ENCODE assay signal across 1 cellular context in the genomic region with DNA sequence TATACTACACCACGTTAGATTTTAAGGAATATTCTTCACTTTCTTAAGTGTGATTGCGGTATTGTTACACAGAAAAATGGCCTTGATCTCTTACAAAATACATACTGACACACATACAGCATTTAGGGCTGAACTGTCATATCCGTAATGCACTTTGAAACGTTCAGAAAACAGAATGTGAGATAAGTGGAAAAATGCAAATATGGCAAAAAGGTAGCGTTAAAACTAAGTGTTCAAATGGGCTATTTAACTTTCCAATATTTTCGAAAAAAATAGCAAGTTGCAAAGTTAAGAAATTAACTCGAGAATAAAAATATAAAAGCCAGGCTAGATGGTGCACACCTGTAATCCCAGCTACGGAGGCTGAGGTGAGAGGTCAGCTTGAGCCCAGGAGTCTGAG.
TF ChIP-seq lines count a peak whose summit lies in the region.

No MANE protein-coding gene starts in this region.

TF ChIP-seq in K562, 482 proteins besides CTCF, POLR2A, EP300 and RAD21 (continued from another document):
- no peak for TF ChIP-seq SP1 (CRISPR knock-in tag; IDR thresholded peaks at IDR 0.05)
- no peak for TF ChIP-seq ARNT (IDR thresholded peaks at IDR 0.05)
- TF ChIP-seq, protein P1, sequence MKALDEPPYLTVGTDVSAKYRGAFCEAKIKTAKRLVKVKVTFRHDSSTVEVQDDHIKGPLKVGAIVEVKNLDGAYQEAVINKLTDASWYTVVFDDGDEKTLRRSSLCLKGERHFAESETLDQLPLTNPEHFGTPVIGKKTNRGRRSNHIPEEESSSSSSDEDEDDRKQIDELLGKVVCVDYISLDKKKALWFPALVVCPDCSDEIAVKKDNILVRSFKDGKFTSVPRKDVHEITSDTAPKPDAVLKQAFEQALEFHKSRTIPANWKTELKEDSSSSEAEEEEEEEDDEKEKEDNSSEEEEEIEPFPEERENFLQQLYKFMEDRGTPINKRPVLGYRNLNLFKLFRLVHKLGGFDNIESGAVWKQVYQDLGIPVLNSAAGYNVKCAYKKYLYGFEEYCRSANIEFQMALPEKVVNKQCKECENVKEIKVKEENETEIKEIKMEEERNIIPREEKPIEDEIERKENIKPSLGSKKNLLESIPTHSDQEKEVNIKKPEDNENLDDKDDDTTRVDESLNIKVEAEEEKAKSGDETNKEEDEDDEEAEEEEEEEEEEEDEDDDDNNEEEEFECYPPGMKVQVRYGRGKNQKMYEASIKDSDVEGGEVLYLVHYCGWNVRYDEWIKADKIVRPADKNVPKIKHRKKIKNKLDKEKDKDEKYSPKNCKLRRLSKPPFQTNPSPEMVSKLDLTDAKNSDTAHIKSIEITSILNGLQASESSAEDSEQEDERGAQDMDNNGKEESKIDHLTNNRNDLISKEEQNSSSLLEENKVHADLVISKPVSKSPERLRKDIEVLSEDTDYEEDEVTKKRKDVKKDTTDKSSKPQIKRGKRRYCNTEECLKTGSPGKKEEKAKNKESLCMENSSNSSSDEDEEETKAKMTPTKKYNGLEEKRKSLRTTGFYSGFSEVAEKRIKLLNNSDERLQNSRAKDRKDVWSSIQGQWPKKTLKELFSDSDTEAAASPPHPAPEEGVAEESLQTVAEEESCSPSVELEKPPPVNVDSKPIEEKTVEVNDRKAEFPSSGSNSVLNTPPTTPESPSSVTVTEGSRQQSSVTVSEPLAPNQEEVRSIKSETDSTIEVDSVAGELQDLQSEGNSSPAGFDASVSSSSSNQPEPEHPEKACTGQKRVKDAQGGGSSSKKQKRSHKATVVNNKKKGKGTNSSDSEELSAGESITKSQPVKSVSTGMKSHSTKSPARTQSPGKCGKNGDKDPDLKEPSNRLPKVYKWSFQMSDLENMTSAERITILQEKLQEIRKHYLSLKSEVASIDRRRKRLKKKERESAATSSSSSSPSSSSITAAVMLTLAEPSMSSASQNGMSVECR (CRISPR knock-in tag; IDR thresholded peaks at IDR 0.05) = no peak
- TF ChIP-seq, protein P2, sequence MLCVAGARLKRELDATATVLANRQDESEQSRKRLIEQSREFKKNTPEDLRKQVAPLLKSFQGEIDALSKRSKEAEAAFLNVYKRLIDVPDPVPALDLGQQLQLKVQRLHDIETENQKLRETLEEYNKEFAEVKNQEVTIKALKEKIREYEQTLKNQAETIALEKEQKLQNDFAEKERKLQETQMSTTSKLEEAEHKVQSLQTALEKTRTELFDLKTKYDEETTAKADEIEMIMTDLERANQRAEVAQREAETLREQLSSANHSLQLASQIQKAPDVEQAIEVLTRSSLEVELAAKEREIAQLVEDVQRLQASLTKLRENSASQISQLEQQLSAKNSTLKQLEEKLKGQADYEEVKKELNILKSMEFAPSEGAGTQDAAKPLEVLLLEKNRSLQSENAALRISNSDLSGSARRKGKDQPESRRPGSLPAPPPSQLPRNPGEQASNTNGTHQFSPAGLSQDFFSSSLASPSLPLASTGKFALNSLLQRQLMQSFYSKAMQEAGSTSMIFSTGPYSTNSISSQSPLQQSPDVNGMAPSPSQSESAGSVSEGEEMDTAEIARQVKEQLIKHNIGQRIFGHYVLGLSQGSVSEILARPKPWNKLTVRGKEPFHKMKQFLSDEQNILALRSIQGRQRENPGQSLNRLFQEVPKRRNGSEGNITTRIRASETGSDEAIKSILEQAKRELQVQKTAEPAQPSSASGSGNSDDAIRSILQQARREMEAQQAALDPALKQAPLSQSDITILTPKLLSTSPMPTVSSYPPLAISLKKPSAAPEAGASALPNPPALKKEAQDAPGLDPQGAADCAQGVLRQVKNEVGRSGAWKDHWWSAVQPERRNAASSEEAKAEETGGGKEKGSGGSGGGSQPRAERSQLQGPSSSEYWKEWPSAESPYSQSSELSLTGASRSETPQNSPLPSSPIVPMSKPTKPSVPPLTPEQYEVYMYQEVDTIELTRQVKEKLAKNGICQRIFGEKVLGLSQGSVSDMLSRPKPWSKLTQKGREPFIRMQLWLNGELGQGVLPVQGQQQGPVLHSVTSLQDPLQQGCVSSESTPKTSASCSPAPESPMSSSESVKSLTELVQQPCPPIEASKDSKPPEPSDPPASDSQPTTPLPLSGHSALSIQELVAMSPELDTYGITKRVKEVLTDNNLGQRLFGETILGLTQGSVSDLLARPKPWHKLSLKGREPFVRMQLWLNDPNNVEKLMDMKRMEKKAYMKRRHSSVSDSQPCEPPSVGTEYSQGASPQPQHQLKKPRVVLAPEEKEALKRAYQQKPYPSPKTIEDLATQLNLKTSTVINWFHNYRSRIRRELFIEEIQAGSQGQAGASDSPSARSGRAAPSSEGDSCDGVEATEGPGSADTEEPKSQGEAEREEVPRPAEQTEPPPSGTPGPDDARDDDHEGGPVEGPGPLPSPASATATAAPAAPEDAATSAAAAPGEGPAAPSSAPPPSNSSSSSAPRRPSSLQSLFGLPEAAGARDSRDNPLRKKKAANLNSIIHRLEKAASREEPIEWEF (CRISPR knock-in tag; IDR thresholded peaks at IDR 0.05) = no peak
- TF ChIP-seq JUNB (CRISPR knock-in tag; conservative IDR thresholded peaks at IDR 0.05) = no peak
- TF ChIP-seq, protein P3, sequence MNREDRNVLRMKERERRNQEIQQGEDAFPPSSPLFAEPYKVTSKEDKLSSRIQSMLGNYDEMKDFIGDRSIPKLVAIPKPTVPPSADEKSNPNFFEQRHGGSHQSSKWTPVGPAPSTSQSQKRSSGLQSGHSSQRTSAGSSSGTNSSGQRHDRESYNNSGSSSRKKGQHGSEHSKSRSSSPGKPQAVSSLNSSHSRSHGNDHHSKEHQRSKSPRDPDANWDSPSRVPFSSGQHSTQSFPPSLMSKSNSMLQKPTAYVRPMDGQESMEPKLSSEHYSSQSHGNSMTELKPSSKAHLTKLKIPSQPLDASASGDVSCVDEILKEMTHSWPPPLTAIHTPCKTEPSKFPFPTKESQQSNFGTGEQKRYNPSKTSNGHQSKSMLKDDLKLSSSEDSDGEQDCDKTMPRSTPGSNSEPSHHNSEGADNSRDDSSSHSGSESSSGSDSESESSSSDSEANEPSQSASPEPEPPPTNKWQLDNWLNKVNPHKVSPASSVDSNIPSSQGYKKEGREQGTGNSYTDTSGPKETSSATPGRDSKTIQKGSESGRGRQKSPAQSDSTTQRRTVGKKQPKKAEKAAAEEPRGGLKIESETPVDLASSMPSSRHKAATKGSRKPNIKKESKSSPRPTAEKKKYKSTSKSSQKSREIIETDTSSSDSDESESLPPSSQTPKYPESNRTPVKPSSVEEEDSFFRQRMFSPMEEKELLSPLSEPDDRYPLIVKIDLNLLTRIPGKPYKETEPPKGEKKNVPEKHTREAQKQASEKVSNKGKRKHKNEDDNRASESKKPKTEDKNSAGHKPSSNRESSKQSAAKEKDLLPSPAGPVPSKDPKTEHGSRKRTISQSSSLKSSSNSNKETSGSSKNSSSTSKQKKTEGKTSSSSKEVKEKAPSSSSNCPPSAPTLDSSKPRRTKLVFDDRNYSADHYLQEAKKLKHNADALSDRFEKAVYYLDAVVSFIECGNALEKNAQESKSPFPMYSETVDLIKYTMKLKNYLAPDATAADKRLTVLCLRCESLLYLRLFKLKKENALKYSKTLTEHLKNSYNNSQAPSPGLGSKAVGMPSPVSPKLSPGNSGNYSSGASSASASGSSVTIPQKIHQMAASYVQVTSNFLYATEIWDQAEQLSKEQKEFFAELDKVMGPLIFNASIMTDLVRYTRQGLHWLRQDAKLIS (CRISPR knock-in tag; IDR thresholded peaks at IDR 0.05) = no peak
- TF ChIP-seq ZNF316 (IDR thresholded peaks at IDR 0.05) = peak; percentile 74
- TF ChIP-seq CHD4 (IDR thresholded peaks at IDR 0.05; ENCODE audit: insufficient read depth, insufficient replicate concordance, low read depth, low read length, poor library complexity, severe bottlenecking) = no peak
- TF ChIP-seq MCM2 (IDR thresholded peaks at IDR 0.05; ENCODE audit: low read depth) = no peak
- TF ChIP-seq, protein P4, sequence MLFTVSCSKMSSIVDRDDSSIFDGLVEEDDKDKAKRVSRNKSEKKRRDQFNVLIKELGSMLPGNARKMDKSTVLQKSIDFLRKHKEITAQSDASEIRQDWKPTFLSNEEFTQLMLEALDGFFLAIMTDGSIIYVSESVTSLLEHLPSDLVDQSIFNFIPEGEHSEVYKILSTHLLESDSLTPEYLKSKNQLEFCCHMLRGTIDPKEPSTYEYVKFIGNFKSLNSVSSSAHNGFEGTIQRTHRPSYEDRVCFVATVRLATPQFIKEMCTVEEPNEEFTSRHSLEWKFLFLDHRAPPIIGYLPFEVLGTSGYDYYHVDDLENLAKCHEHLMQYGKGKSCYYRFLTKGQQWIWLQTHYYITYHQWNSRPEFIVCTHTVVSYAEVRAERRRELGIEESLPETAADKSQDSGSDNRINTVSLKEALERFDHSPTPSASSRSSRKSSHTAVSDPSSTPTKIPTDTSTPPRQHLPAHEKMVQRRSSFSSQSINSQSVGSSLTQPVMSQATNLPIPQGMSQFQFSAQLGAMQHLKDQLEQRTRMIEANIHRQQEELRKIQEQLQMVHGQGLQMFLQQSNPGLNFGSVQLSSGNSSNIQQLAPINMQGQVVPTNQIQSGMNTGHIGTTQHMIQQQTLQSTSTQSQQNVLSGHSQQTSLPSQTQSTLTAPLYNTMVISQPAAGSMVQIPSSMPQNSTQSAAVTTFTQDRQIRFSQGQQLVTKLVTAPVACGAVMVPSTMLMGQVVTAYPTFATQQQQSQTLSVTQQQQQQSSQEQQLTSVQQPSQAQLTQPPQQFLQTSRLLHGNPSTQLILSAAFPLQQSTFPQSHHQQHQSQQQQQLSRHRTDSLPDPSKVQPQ (CRISPR knock-in tag; IDR thresholded peaks at IDR 0.05; ENCODE audit: borderline replicate concordance) = no peak
- TF ChIP-seq, protein P5, sequence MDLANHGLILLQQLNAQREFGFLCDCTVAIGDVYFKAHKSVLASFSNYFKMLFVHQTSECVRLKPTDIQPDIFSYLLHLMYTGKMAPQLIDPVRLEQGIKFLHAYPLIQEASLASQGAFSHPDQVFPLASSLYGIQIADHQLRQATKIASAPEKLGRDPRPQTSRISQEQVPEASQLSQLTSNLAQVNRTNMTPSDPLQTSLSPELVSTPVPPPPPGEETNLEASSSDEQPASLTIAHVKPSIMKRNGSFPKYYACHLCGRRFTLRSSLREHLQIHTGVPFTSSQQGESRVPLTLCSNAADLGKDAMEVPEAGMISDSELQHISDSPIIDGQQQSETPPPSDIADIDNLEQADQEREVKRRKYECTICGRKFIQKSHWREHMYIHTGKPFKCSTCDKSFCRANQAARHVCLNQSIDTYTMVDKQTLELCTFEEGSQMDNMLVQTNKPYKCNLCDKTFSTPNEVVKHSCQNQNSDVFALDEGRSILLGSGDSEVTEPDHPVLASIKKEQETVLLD (IDR thresholded peaks at IDR 0.05) = no peak
- peak; percentile 59 for TF ChIP-seq C11orf30 (IDR thresholded peaks at IDR 0.05; ENCODE audit: low read depth)
TF ChIP-seq in K562: peak in this region for 3.
